In genomic region chr9:94277029-94277428, GRCh38 we compare ENCODE assay signal across 18 cellular contexts. TPM values are rescaled to one million over a fixed set of nuclear protein-coding genes. Genes with fewer than 3 reads are reported as not detected.
"Had no signal": no experiment of that assay in that cellular context is flagged by ENCODE, and none has a peak within 500 bp of the region (broad histone marks: within the 10 kb centered on the region; RNA-seq: fewer than 3 reads in every experiment).

No MANE protein-coding gene starts in this region.

RNA-seq across cellular contexts. Expression of gene NUTM2F, which starts 51.4 kb away (rescaled TPM):
- total RNA-seq: kidney; left ventricle myocardium inferior; lower leg skin; lung; mononuclear cell; natural killer cell treated with Interleukin-12 subunit alpha and Interleukin-12 subunit beta and Interleukin-15 and Interleukin-18, amount 100 ng/mL, for 72 hours; omental fat pad; ovary; progenitor cell of endocrine pancreas; pulmonary artery endothelial cell; renal cortical epithelial cell; right atrium auricular region; skeletal muscle tissue; temporal lobe; upper lobe of left lung; urinary bladder; vagina had no signal
- polyA plus RNA-seq: immature natural killer cell, ovary, urinary bladder had no signal
